In genomic region chr11:113313601-113314000, GRCh38 we compare ENCODE assay signal across 2 cellular contexts.
TF ChIP-seq lines count a peak whose summit lies in the region.

No MANE protein-coding gene starts in this region.

TF ChIP-seq in GM23338, 12 proteins besides CTCF, POLR2A, EP300 and RAD21 (continued from another document):
- TF ChIP-seq REST (IDR thresholded peaks at IDR 0.05; ENCODE audit: unreplicated experiment) (no peak), CREB1 (CRISPR knock-in tag; IDR thresholded peaks at IDR 0.05; ENCODE audit: low read depth) (no peak), ZNF114 (CRISPR knock-in tag; IDR thresholded peaks at IDR 0.05) (no peak), ETS1 (IDR thresholded peaks at IDR 0.05) (no peak)

TF ChIP-seq in endothelial cell of umbilical vein, 7 proteins besides CTCF, POLR2A, EP300 and RAD21 (continued from another document):
- TF ChIP-seq JUN (IDR thresholded peaks at IDR 0.05; ENCODE audit: borderline replicate concordance, insufficient read depth, insufficient read length, low read depth) = no peak
- TF ChIP-seq MAX (IDR thresholded peaks at IDR 0.05; ENCODE audit: insufficient read depth, insufficient read length) = no peak
- no peak for TF ChIP-seq EZH2 (IDR thresholded peaks at IDR 0.05; ENCODE audit: borderline replicate concordance, low read depth, low read length, severe bottlenecking)
- TF ChIP-seq MYC (IDR thresholded peaks at IDR 0.05; ENCODE audit: low read depth, low read length) = no peak
- TF ChIP-seq GATA2 (IDR thresholded peaks at IDR 0.05; ENCODE audit: insufficient read depth, insufficient read length, low read depth, low read length) = no peak
- no peak for TF ChIP-seq FOS (IDR thresholded peaks at IDR 0.05; ENCODE audit: borderline replicate concordance, insufficient read depth, low read length)
